In genomic region chr12:87870493-87870892, GRCh38 we compare ENCODE assay signal across 24 cellular contexts.
"Had no signal": no experiment of that assay in that cellular context is flagged by ENCODE, and none has a peak within 500 bp of the region (broad histone marks: within the 10 kb centered on the region; RNA-seq: fewer than 3 reads in every experiment).

No MANE protein-coding gene starts in this region.

- H3K36me3 Mint-ChIP-seq: activated naive CD8-positive, alpha-beta T cell treated with anti-CD3 and anti-CD28 coated beads, Interleukin-2, amount 10 ng/mL, durations not matched to agents 7 days and 5 days had no signal

- H3K27ac ChIP-seq: colonic mucosa, dorsolateral prefrontal cortex, esophagus squamous epithelium, gastrocnemius medialis, neutrophil, ovary, thyroid gland, upper lobe of right lung had no signal

- FAIRE-seq: bronchial epithelial cell had no signal

- H3K27me3 Mint-ChIP-seq: activated naive CD8-positive, alpha-beta T cell treated with anti-CD3 and anti-CD28 coated beads, Interleukin-2, amount 10 ng/mL, durations not matched to agents 7 days and 5 days had no signal

- H3K9me3 Mint-ChIP-seq: activated naive CD4-positive, alpha-beta T cell treated with anti-CD3 and anti-CD28 coated beads for 36 hours had no signal

- H3K27ac Mint-ChIP-seq: activated naive CD4-positive, alpha-beta T cell treated with anti-CD3 and anti-CD28 coated beads for 36 hours; activated naive CD8-positive, alpha-beta T cell treated with anti-CD3 and anti-CD28 coated beads, Interleukin-2, amount 10 ng/mL, durations not matched to agents 7 days and 5 days had no signal

- H3K4me1 ChIP-seq: colonic mucosa, esophagus squamous epithelium, gastrocnemius medialis, thyroid gland, upper lobe of right lung had no signal

- ATAC-seq: gastrocnemius medialis; left cardiac atrium; mucosa of descending colon; right cardiac atrium; stimulated activated naive CD8-positive, alpha-beta T cell treated with anti-CD3 and anti-CD28 coated beads, Interleukin-15, Interleukin-2, amounts not matched to agents 100 U/mL and 50 U/mL, for 24 hours; upper lobe of right lung had no signal

- H3K4me3 ChIP-seq: colonic mucosa, dorsolateral prefrontal cortex, esophagus squamous epithelium, gastrocnemius medialis, mucosa of descending colon, ovary, thyroid gland, upper lobe of right lung had no signal

- H3K4me1 Mint-ChIP-seq: activated naive CD8-positive, alpha-beta T cell treated with anti-CD3 and anti-CD28 coated beads, Interleukin-2, amount 10 ng/mL, durations not matched to agents 7 days and 5 days had no signal

- H3K27me3 ChIP-seq: colonic mucosa, dorsolateral prefrontal cortex, esophagus squamous epithelium, gastrocnemius medialis, neutrophil, ovary, thyroid gland, upper lobe of right lung had no signal

- H3K9me3 ChIP-seq: colonic mucosa, esophagus squamous epithelium, gastrocnemius medialis, mucosa of descending colon, neutrophil, ovary, thyroid gland, upper lobe of right lung had no signal

- H3K4me3 Mint-ChIP-seq: activated naive CD4-positive, alpha-beta T cell treated with anti-CD3 and anti-CD28 coated beads for 36 hours; activated naive CD8-positive, alpha-beta T cell treated with anti-CD3 and anti-CD28 coated beads, Interleukin-2, amount 10 ng/mL, durations not matched to agents 7 days and 5 days had no signal

- H3K36me3 ChIP-seq: colonic mucosa, esophagus squamous epithelium, gastrocnemius medialis, neutrophil, ovary, thyroid gland, upper lobe of right lung had no signal

- DNase-seq: activated CD4-positive, alpha-beta T cell treated with anti-CD3 and anti-CD28 coated beads for 4 hours; activated CD4-positive, alpha-beta T cell treated with anti-CD3 and anti-CD28 coated beads, Interleukin-2, amount 50 U/mL, for 48 hours; activated CD4-positive, CD25-positive, alpha-beta regulatory T cell; activated naive CD4-positive, alpha-beta T cell treated with anti-CD3 and anti-CD28 coated beads for 36 hours; activated naive CD8-positive, alpha-beta T cell treated with anti-CD3 and anti-CD28 coated beads, Interleukin-2, amount 10 ng/mL, durations not matched to agents 7 days and 5 days; activated T-cell treated with anti-CD3 and anti-CD28 coated beads, Interleukin-2, amount 50 U/mL, for 48 hours; amniotic stem cell; colonic mucosa; dorsolateral prefrontal cortex; esophagus squamous epithelium; gastrocnemius medialis; head of caudate nucleus; islet precursor cell; left cardiac atrium; mucosa of descending colon; ovary; right cardiac atrium; stimulated activated CD4-positive, alpha-beta T cell treated with anti-CD3 and anti-CD28 coated beads, Interleukin-12 subunit alpha, Interleukin-12 subunit beta, amount 100 ng/mL, for 4 hours; stimulated activated CD4-positive, alpha-beta T cell treated with anti-CD3 and anti-CD28 coated beads, Interleukin-4, amount 100 ng/mL, for 4 hours; stimulated activated naive CD8-positive, alpha-beta T cell treated with anti-CD3 and anti-CD28 coated beads, Interleukin-15, Interleukin-2, amounts not matched to agents 100 U/mL and 50 U/mL, for 24 hours; thyroid gland; upper lobe of right lung had no signal
